8 cellular contexts compared by ENCODE assay signal in genomic region chrX:153744210-153745066, GRCh38. TPM values are rescaled to one million over a fixed set of nuclear protein-coding genes. Genes with fewer than 3 reads are reported as not detected.
A peak's percentile ranks its signal among the peaks of the same experiment; 100 is the strongest.
DNase-seq lines count a peak whose midpoint lies in the region; FAIRE-seq and TF ChIP-seq lines count a peak whose summit lies in the region.
"Had no signal": no experiment of that assay in that cellular context is flagged by ENCODE, and none has a peak within 500 bp of the region (broad histone marks: within the 10 kb centered on the region; RNA-seq: fewer than 3 reads in every experiment).

No MANE protein-coding gene starts in this region.

- no peak overlapping the region for H3K27ac ChIP-seq in astrocyte (ENCODE audit: low read depth, low read length)
- no peak overlapping the region for H3K27ac ChIP-seq in PC-9
- H3K27ac ChIP-seq: dorsolateral prefrontal cortex had no signal

- H3K79me2 ChIP-seq in astrocyte (ENCODE audit: insufficient read depth, low read length) (no peaks in the 10 kb centered on the region), PC-9 (ENCODE audit: low read depth) (no peaks in the 10 kb centered on the region)

- no peaks in the 10 kb centered on the region for H3K9me2 ChIP-seq in PC-9 (ENCODE audit: insufficient read depth)

- no peak overlapping the region for H3K4me3 Mint-ChIP-seq in astrocyte (ENCODE audit: unreplicated experiment)
- peak overlapping the region; percentile 9 to 46 (median 19) for H3K4me3 Mint-ChIP-seq in nephron

- no peaks in the 10 kb centered on the region for H3K9me3 ChIP-seq in astrocyte (ENCODE audit: insufficient read depth, low read depth, low read length)
- no peaks in the 10 kb centered on the region for H3K9me3 ChIP-seq in PC-9 (ENCODE audit: insufficient read depth, low read depth)

- H4K20me1 ChIP-seq in astrocyte (ENCODE audit: insufficient read depth, low read length) (no peaks in the 10 kb centered on the region), PC-9 (ENCODE audit: insufficient read depth) (no peaks in the 10 kb centered on the region)

- H3K4me3 ChIP-seq in astrocyte (ENCODE audit: insufficient read depth, low read depth, low read length): no peak overlapping the region
- H3K4me3 ChIP-seq in PC-9: no peak overlapping the region

- H3K9ac ChIP-seq in astrocyte (ENCODE audit: low read length): no peak overlapping the region

- H3K36me3 Mint-ChIP-seq in astrocyte (ENCODE audit: low read depth, unreplicated experiment) (no peaks in the 10 kb centered on the region), nephron (ENCODE audit: low read depth) (no peaks in the 10 kb centered on the region)

- no peaks in the 10 kb centered on the region for H3K9me3 Mint-ChIP-seq in astrocyte (ENCODE audit: unreplicated experiment)
- H3K9me3 Mint-ChIP-seq in nephron: peaks cover 11% of the 10 kb centered on the region

- CTCF ChIA-PET in PC-9 (lab: Charles Lee): no interaction called here

- DNase-seq in astrocyte (ENCODE audit: low read depth) (no peak), PC-9 (no peak), NCI-H446 treated with DMSO at 0.1 percent for 48 hours (lab: John Stamatoyannopoulos, UW) (no peak), KG1 (lab: John Stamatoyannopoulos, UW) (no peak)
- DNase-seq: dorsolateral prefrontal cortex had no signal

- H3K27ac Mint-ChIP-seq in astrocyte (ENCODE audit: unreplicated experiment): no peak overlapping the region
- H3K27ac Mint-ChIP-seq in nephron: no peak overlapping the region

- no peaks in the 10 kb centered on the region for H3K36me3 ChIP-seq in astrocyte (ENCODE audit: insufficient read depth, low read length)
- no peaks in the 10 kb centered on the region for H3K36me3 ChIP-seq in PC-9 (ENCODE audit: low read depth)

- POLR2A ChIA-PET in PC-9 (lab: Charles Lee; ENCODE audit: unreplicated experiment): interaction anchor here (0.7 kb wide), 1 partner anchor 265 kb away, joined by 3 read pairs; no protein-coding TSS in a partner anchor

- no peaks in the 10 kb centered on the region for H3K27me3 ChIP-seq in astrocyte (ENCODE audit: insufficient read depth, low read length)
- no peaks in the 10 kb centered on the region for H3K27me3 ChIP-seq in PC-9 (ENCODE audit: insufficient read depth, low read depth)

- TF ChIP-seq CTCF in GM12874 (IDR thresholded peaks at IDR 0.05; ENCODE audit: insufficient read depth, low read depth, low read length) (peak; percentile 32; the same call in 1 of the 2 replicates), astrocyte (IDR thresholded peaks at IDR 0.05; ENCODE audit: insufficient read depth, low read depth, low read length) (no peak), nephron (IDR thresholded peaks at IDR 0.05; ENCODE audit: unreplicated experiment in 3 of 3) (no peak), PC-9 (conservative IDR thresholded peaks at IDR 0.05) (no peak)

- no peak overlapping the region for H2AFZ ChIP-seq in astrocyte (ENCODE audit: low read depth, low read length)
- H2AFZ ChIP-seq in PC-9: no peak overlapping the region

- H3K4me2 ChIP-seq in astrocyte (ENCODE audit: low read length) (peak overlapping the region; percentile 30), PC-9 (no peak overlapping the region)

- intact Hi-C loops in PC-9 (cut with micrococcal nuclease; ENCODE audit: unreplicated experiment): no loop called here

- no peak for FAIRE-seq in astrocyte (lab: Jason Lieb, UNC)

- H3K4me1 Mint-ChIP-seq in astrocyte (ENCODE audit: low read depth, unreplicated experiment) (no peaks in the 10 kb centered on the region), nephron (no peaks in the 10 kb centered on the region)

- BruUV-seq in PC-9 (replicated peaks; lab: Mats Ljungman, UMichigan): no TSS peak

- H3K4me1 ChIP-seq in astrocyte (ENCODE audit: insufficient read depth, low read length): no peaks in the 10 kb centered on the region
- H3K4me1 ChIP-seq in PC-9 (replicated peaks; ENCODE audit: insufficient read depth): no peaks in the 10 kb centered on the region

- H3K27me3 Mint-ChIP-seq in astrocyte (ENCODE audit: low read depth, unreplicated experiment) (no peaks in the 10 kb centered on the region), nephron (ENCODE audit: low read depth) (peaks cover 3% of the 10 kb centered on the region)

- no peaks in the 10 kb centered on the region for H3F3A ChIP-seq in PC-9 (ENCODE audit: insufficient read depth, low read depth)

RNA-seq across cellular contexts. Expression of gene PLXNB3, which starts 19.6 kb away (rescaled TPM):
- 5.3 and 5.4 TPM in 2 replicates for total RNA-seq in astrocyte
- 39.4 and 41.4 TPM in 2 replicates for total RNA-seq in PC-9 (2021)

RNA-seq across cellular contexts. Expression of gene ABCD1, which starts 19.8 kb away (rescaled TPM):
- 27.2 and 30.5 TPM in 2 replicates for total RNA-seq in astrocyte
- 40.0 and 44.9 TPM in 2 replicates for total RNA-seq in PC-9 (2021)

RNA-seq across cellular contexts. Expression of gene BCAP31, which starts 20.3 kb away (rescaled TPM):
- 219 and 222 TPM in 2 replicates for total RNA-seq in astrocyte
- 522 and 541 TPM in 2 replicates for total RNA-seq in PC-9 (2021)

RNA-seq across cellular contexts. Expression of gene SRPK3, which starts 36.4 kb away (rescaled TPM):
- total RNA-seq in astrocyte (not detected in 2 replicates), PC-9 (2021) (0.40 and 0.46 TPM in 2 replicates)
- total RNA-seq: T-helper 1 cell treated with Interleukin-12 subunit alpha and Interleukin-12 subunit beta and Interleukin-4 antibody, amounts not matched to agents 30 ng/mL and 1 ng/mL, for 36 hours had no signal

RNA-seq across cellular contexts. Expression of gene IDH3G, which starts 49.7 kb away (rescaled TPM):
- total RNA-seq in astrocyte (40.0 and 41.9 TPM in 2 replicates), PC-9 (2021) (47.7 and 63.4 TPM in 2 replicates)
